Comparison of ENCODE assay signal across 8 cellular contexts in the genomic region with DNA sequence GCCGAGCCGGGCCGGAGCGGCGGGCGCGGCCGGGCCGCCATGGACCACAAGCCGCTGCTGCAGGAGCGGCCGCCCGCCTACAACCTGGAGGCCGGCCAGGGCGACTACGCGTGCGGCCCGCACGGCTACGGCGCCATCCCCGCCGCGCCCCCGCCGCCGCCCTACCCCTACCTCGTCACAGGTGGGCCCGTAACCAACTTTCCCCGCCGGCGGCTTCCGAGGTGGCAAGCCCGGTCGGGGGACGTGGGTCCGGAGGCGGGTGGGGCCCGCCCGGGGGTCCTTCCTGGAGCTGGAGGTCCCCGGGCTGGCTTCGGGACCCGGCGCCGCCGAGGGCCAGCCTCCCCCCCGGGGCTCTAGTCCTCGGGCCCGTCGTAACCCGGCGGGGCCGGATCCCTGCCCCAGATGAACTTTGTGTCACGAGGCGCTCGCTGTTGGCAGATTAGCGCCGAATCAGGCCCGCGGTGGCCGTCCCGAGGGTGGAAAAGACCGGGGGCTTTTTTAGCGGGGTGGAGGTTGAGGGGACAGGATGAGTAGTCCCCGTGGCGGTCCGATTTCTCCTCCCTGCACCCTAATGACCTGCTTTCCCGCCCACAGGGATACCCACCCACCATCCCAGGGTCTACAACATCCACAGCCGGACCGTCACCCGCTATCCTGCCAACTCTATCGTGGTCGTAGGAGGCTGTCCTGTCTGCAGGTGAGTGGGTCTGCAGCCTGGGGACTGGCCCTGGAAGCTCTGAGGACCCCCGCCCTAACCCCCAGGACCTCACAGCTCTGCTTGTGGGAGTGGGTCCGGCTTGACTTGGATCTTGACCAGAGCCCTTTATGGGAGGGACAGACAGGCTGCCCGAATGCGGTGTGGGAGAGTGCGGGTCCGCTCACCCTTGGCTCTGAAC. TPM values are rescaled to one million over a fixed set of nuclear protein-coding genes. Genes with fewer than 3 reads are reported as not detected.
DNase-seq lines count a peak whose midpoint lies in the region; ATAC-seq and TF ChIP-seq lines count a peak whose summit lies in the region.

No MANE protein-coding gene starts in this region.

- H3K4me1 Mint-ChIP-seq in Caco-2 (ENCODE audit: low read depth, unreplicated experiment) = peaks cover 42% of the 10 kb centered on the region
- H3K4me1 Mint-ChIP-seq in activated T-helper 1 cell treated with anti-CD3 and anti-CD28 coated beads, Interleukin-12 subunit alpha, Interleukin-12 subunit beta, Interleukin-2, Interleukin-4 antibody, amounts not matched to agents 30 ng/mL and 10 ng/mL and 1 ng/mL, durations not matched to agents 14 hours and 24 hours and 36 hours (ENCODE audit: low read depth) = peaks cover 16% of the 10 kb centered on the region

- no peaks in the 10 kb centered on the region for H3K9me3 Mint-ChIP-seq in Caco-2 (ENCODE audit: unreplicated experiment)
- H3K9me3 Mint-ChIP-seq in activated T-helper 1 cell treated with anti-CD3 and anti-CD28 coated beads, Interleukin-12 subunit alpha, Interleukin-12 subunit beta, Interleukin-2, Interleukin-4 antibody, amounts not matched to agents 30 ng/mL and 10 ng/mL and 1 ng/mL, durations not matched to agents 14 hours and 24 hours and 36 hours = no peaks in the 10 kb centered on the region

- no peaks in the 10 kb centered on the region for H3K27me3 ChIP-seq in Caco-2 (replicated peaks; ENCODE audit: control insufficient read depth, insufficient read depth, low read length)
- no peaks in the 10 kb centered on the region for H3K27me3 ChIP-seq in heart right ventricle

- H3K36me3 Mint-ChIP-seq in Caco-2 (ENCODE audit: insufficient read depth, unreplicated experiment) = peaks cover 53% of the 10 kb centered on the region
- H3K36me3 Mint-ChIP-seq in activated T-helper 1 cell treated with anti-CD3 and anti-CD28 coated beads, Interleukin-12 subunit alpha, Interleukin-12 subunit beta, Interleukin-2, Interleukin-4 antibody, amounts not matched to agents 30 ng/mL and 10 ng/mL and 1 ng/mL, durations not matched to agents 14 hours and 24 hours and 36 hours (ENCODE audit: low read depth) = peaks cover 8% of the 10 kb centered on the region

- peak overlapping the region; percentile 97 for H3K4me3 Mint-ChIP-seq in Caco-2 (ENCODE audit: unreplicated experiment)
- H3K4me3 Mint-ChIP-seq in activated T-helper 1 cell treated with anti-CD3 and anti-CD28 coated beads, Interleukin-12 subunit alpha, Interleukin-12 subunit beta, Interleukin-2, Interleukin-4 antibody, amounts not matched to agents 30 ng/mL and 10 ng/mL and 1 ng/mL, durations not matched to agents 14 hours and 24 hours and 36 hours = peak overlapping the region; percentile 88

- intact Hi-C loops in Caco-2 (cut with micrococcal nuclease; ENCODE audit: unreplicated experiment) = loop anchor here (1.0 to 2.0 kb wide), 2 partner anchors 21 to 31 kb away; no protein-coding TSS in a partner anchor
- intact Hi-C loops in activated T-helper 1 cell treated with anti-CD3 and anti-CD28 coated beads, Interleukin-12 subunit alpha, Interleukin-12 subunit beta, Interleukin-2, Interleukin-4 antibody, amounts not matched to agents 30 ng/mL and 10 ng/mL and 1 ng/mL, durations not matched to agents 14 hours and 24 hours and 36 hours (cut with micrococcal nuclease) = loop anchor here (1.0 to 5.0 kb wide), 8 partner anchors 30 to 860 kb away; partner anchors contain the start of genes BAIAP2L1, BHLHA15, LMTK2 and SMURF1
- intact Hi-C loops in heart right ventricle (cut with DNase I) = loop anchor here in 5 of 10 donors (2.0 to 5.0 kb wide), 4 partner anchors 29 to 120 kb away; partner anchors contain the start of genes BAIAP2L1 (in 1 of the 5) and TECPR1 (in 1 of the 5)
- intact Hi-C loops in sciatic nerve (cut with DNase I) = no loop called here

- H3K27me3 Mint-ChIP-seq in Caco-2 (ENCODE audit: insufficient read depth, unreplicated experiment) = no peaks in the 10 kb centered on the region
- H3K27me3 Mint-ChIP-seq in activated T-helper 1 cell treated with anti-CD3 and anti-CD28 coated beads, Interleukin-12 subunit alpha, Interleukin-12 subunit beta, Interleukin-2, Interleukin-4 antibody, amounts not matched to agents 30 ng/mL and 10 ng/mL and 1 ng/mL, durations not matched to agents 14 hours and 24 hours and 36 hours (ENCODE audit: insufficient read depth) = no peaks in the 10 kb centered on the region

- TF ChIP-seq CTCF in Caco-2 (IDR thresholded peaks at IDR 0.05; ENCODE audit: insufficient read depth in 1 of 2, low read depth in 1 of 2, low read length in 1 of 2, severe bottlenecking in 1 of 2, unreplicated experiment in 1 of 2) (no peak), heart right ventricle (IDR thresholded peaks at IDR 0.05) (no peak)

- ATAC-seq in GM19467 (IDR thresholded peaks at IDR 0.05; ENCODE audit: unreplicated experiment) (peak; percentile 40), HG03565 (IDR thresholded peaks at IDR 0.05; ENCODE audit: unreplicated experiment) (peak; percentile 43), heart right ventricle (peak in 1 of 8 donors; percentile 1), sciatic nerve (no peak)

- peak overlapping the region; percentile 81 for H3K4me3 ChIP-seq in Caco-2 (ENCODE audit: low read depth, low read length)
- peak overlapping the region; percentile 82 to 99 (median 93) for H3K4me3 ChIP-seq in heart right ventricle

- H3K9me3 ChIP-seq in Caco-2 = no peaks in the 10 kb centered on the region
- H3K9me3 ChIP-seq in heart right ventricle = no peaks in the 10 kb centered on the region

- CTCF ChIA-PET in Caco-2 (lab: Charles Lee) = interaction anchor here (1.6 kb wide), 1 partner anchor 120 kb away, joined by 5 read pairs; the partner anchor contains the start of gene BAIAP2L1

- WGBS in heart right ventricle, 2 donors = 2% methylated on average over 66 to 80 of the region's 80 CpGs

- BruUV-seq in Caco-2 (replicated peaks; lab: Mats Ljungman, UMichigan) = no TSS peak

- H3K36me3 ChIP-seq in Caco-2 (ENCODE audit: control insufficient read depth, insufficient read depth, low read length) = peaks cover 3% of the 10 kb centered on the region
- H3K36me3 ChIP-seq in heart right ventricle = peaks cover 0 to 33% (median 0%) of the 10 kb centered on the region in 9 donors

- H3K4me1 ChIP-seq in Caco-2 (peaks cover 47% of the 10 kb centered on the region), heart right ventricle (peaks cover 35 to 58% (median 55%) of the 10 kb centered on the region in 9 donors)

- H3K27ac Mint-ChIP-seq in Caco-2 (ENCODE audit: unreplicated experiment) = peak overlapping the region; percentile 91
- H3K27ac Mint-ChIP-seq in activated T-helper 1 cell treated with anti-CD3 and anti-CD28 coated beads, Interleukin-12 subunit alpha, Interleukin-12 subunit beta, Interleukin-2, Interleukin-4 antibody, amounts not matched to agents 30 ng/mL and 10 ng/mL and 1 ng/mL, durations not matched to agents 14 hours and 24 hours and 36 hours = peak overlapping the region; percentile 83

- H3K27ac ChIP-seq in heart right ventricle = peak overlapping the region; percentile 84 to 99 (median 97)

- POLR2A ChIA-PET in Caco-2 (lab: Charles Lee) = interaction anchor here (1.4 kb wide), 1 partner anchor 16 kb away, joined by 5 read pairs; no protein-coding TSS in a partner anchor

- DNase-seq in Caco-2 (peak in 1 of 2 experiments; percentile 46), heart right ventricle (peak in 1 of 2 donors; percentile 38), sciatic nerve (ENCODE audit: low spot score) (peak; percentile 81), SHP77 (lab: John Stamatoyannopoulos, UW) (no peak), ecto neural progenitor cell (ENCODE audit: low spot score) (no peak)
- peak; percentile 16 for DNase-seq in activated T-helper 1 cell treated with anti-CD3 and anti-CD28 coated beads, Interleukin-12 subunit alpha, Interleukin-12 subunit beta, Interleukin-2, Interleukin-4 antibody, amounts not matched to agents 30 ng/mL and 10 ng/mL and 1 ng/mL, durations not matched to agents 14 hours and 24 hours and 36 hours (ENCODE audit: low spot score)

RNA-seq across cellular contexts. Expression of gene BRI3, which starts 0.5 kb away (rescaled TPM):
- total RNA-seq in Caco-2 (2022) (197 and 224 TPM in 2 replicates), heart right ventricle (100 to 1,000 TPM; 174 to 267 (median 218) TPM), sciatic nerve (132 TPM)
- 67.1 and 68.3 TPM in 2 replicates for total RNA-seq in activated T-helper 1 cell treated with anti-CD3 and anti-CD28 coated beads, Interleukin-12 subunit alpha, Interleukin-12 subunit beta, Interleukin-2, Interleukin-4 antibody, amounts not matched to agents 30 ng/mL and 10 ng/mL and 1 ng/mL, durations not matched to agents 14 hours and 24 hours and 36 hours
- polyA plus RNA-seq in heart right ventricle = 100 to 1,000 TPM; 135 to 206 TPM

RNA-seq across cellular contexts. Expression of gene TECPR1, which starts 30.0 kb away (rescaled TPM):
- total RNA-seq in Caco-2 (2022) (19.0 and 26.4 TPM in 2 replicates), heart right ventricle (10 to 100 TPM; 12.8 to 23.8 (median 15.4) TPM), sciatic nerve (34.9 TPM)
- 49.1 and 53.6 TPM in 2 replicates for total RNA-seq in activated T-helper 1 cell treated with anti-CD3 and anti-CD28 coated beads, Interleukin-12 subunit alpha, Interleukin-12 subunit beta, Interleukin-2, Interleukin-4 antibody, amounts not matched to agents 30 ng/mL and 10 ng/mL and 1 ng/mL, durations not matched to agents 14 hours and 24 hours and 36 hours
- polyA plus RNA-seq in heart right ventricle = 10 to 100 TPM; 13.6 to 15.9 TPM

Comparison
In these comparisons a context has a peak if more than half of its experiments do, and no peak if none do; other contexts are left out.
1. DNase-seq: peak in activated T-helper 1 cell treated with anti-CD3 and anti-CD28 coated beads, Interleukin-12 subunit alpha, Interleukin-12 subunit beta, Interleukin-2, Interleukin-4 antibody, amounts not matched to agents 30 ng/mL and 10 ng/mL and 1 ng/mL, durations not matched to agents 14 hours and 24 hours and 36 hours (single experiment) and sciatic nerve (single experiment); none in SHP77 (0 of 2) and ecto neural progenitor cell (single experiment).